Comparison of ENCODE assay signal across 25 cellular contexts in the genomic region with DNA sequence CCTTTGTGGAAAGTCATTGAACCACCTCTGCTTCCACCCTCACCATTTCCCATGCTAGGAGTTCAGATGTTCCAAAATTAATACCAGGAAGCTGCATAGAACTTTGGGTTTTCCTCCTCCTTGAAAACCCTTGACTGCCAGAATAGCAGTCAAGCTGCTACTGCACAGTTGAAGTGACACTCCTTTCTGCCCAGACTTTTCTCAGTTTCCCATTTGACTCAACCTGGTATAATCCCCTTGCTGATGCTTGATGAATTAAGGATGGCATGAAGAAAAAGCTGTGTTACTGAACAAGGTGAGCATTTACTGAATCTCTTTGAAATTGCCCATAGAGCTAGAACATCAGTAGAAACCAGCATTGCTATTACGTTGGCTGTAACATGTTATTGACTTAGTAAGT.
A peak's percentile ranks its signal among the peaks of the same experiment; 100 is the strongest.
DNase-seq lines count a peak whose midpoint lies in the region; ATAC-seq lines count a peak whose summit lies in the region.
"Had no signal": no experiment of that assay in that cellular context is flagged by ENCODE, and none has a peak within 500 bp of the region (broad histone marks: within the 10 kb centered on the region; RNA-seq: fewer than 3 reads in every experiment).

No MANE protein-coding gene starts in this region.

- no peaks in the 10 kb centered on the region for H3K27me3 ChIP-seq in HAP-1 (ENCODE audit: low read depth)
- H3K27me3 ChIP-seq: MG63 had no signal

- no peaks in the 10 kb centered on the region for H3K4me1 ChIP-seq in HAP-1
- H3K4me1 ChIP-seq: A549, Caco-2 had no signal

- DNase-seq in HAP-1 (ENCODE audit: low spot score in 2 of 2) (no peak), NCI-H187 treated with DMSO at 0.1 percent for 48 hours (lab: John Stamatoyannopoulos, UW) (no peak)
- DNase-seq: Caco-2; CD8-positive, alpha-beta T cell; DMS 273 treated with DMSO at 0.1 percent for 48 hours; DMS79 treated with DMSO at 0.1 percent for 48 hours; GF-D8; KBM-7; MG63; NCI-H1105 treated with DMSO at 0.1 percent for 48 hours; NCI-H146; NCI-H2029; NCI-H2227 treated with DMSO at 0.1 percent for 48 hours; NCI-H510A; NCI-H69; RPMI8226; SHP77; T-cell had no signal

- in situ Hi-C loops in HAP-1 (cut with MboI; ENCODE audit: low sequenced_read_pairs): no loop called here

- H3K9me3 ChIP-seq in HAP-1: no peaks in the 10 kb centered on the region
- H3K9me3 ChIP-seq: A549, Caco-2, MG63 had no signal

- no peaks in the 10 kb centered on the region for H3K36me3 ChIP-seq in HAP-1 (replicated peaks)
- H3K36me3 ChIP-seq: MG63 had no signal

- H3K4me3 ChIP-seq in HAP-1: no peak overlapping the region
- H3K4me3 ChIP-seq: A549, MG63 had no signal

- ATAC-seq in GM18511 (IDR thresholded peaks at IDR 0.05; ENCODE audit: unreplicated experiment): peak; percentile 72
- peak; percentile 62 for ATAC-seq in GM19025 (IDR thresholded peaks at IDR 0.05; ENCODE audit: low read depth, unreplicated experiment)
- ATAC-seq in HG02623 (IDR thresholded peaks at IDR 0.05; ENCODE audit: unreplicated experiment): peak; percentile 45
- peak; percentile 60 for ATAC-seq in HG03432 (IDR thresholded peaks at IDR 0.05; ENCODE audit: unreplicated experiment)
- no peak for ATAC-seq in HG03139 (IDR thresholded peaks at IDR 0.05; ENCODE audit: unreplicated experiment)
- ATAC-seq: A549; CD8-positive, alpha-beta T cell; HCT116; T-cell had no signal
